Comparison of ENCODE assay signal across 6 cellular contexts in the genomic region with DNA sequence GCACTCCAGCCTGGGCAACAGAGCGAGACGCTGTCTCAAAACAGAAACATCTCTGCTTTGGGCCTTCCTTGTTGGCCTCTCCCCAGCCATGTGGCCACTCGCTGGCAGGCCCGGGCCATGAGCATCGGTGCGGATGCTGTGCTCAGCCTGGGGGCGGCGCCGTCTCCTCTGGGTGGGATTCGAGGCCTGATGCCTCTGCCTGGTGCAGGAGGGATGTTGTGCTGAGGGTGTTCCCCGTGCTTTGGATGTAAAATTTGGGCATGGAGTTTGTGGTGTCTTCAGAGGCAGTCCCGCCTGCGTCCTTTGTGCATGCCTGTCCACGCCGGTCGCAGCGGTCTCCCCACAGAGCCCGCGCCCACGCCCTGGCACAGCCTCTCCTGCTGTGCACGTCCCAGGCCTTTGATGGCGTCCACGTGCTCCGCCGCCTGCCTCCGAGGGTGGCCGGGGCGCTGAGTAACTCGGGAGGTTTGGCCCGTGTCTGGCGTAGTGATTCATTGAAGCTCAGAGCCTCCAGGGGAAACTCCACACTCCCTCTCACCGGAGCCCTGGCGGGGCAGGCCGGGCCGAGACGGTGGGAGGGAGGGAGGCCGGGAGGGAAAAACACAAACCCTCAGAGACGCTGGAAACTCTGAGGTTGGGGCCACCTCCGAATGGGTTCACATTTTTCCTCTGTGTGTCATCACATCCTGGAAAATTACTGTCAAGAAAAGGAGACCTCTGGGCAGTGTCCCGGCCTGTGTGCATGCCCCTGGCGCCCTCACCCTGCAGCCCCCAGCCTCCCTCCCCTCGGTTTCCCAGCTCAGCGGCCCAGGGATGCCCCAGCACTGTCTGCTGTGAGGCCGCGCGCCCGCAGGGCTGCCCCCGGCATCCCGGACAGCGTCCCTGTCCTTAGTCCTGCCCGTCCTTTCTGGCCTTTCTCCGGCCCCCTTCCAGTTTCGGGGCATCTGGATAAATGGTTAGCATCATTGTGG. TPM values are rescaled to one million over a fixed set of nuclear protein-coding genes. Genes with fewer than 3 reads are reported as not detected.
A peak's percentile ranks its signal among the peaks of the same experiment; 100 is the strongest.
DNase-seq lines count a peak whose midpoint lies in the region; TF ChIP-seq lines count a peak whose summit lies in the region.

No MANE protein-coding gene starts in this region.

- no peak for TF ChIP-seq CTCF in AG04449 (IDR thresholded peaks at IDR 0.05; ENCODE audit: insufficient read depth, low read length, missing control alignments)

- peak; percentile 63 for DNase-seq in AG04449 (ENCODE audit: low read depth, low spot score)
- peak; percentile 98 for DNase-seq in RPMI7951 (ENCODE audit: low read depth)
- DNase-seq in islet precursor cell: peak; percentile 99
- no peak for DNase-seq in putamen (ENCODE audit: low spot score)
- no peak for DNase-seq in NCI-H1048 (lab: John Stamatoyannopoulos, UW)
- DNase-seq in activated CD8-positive, alpha-beta memory T cell treated with anti-CD3 and anti-CD28 coated beads, Interleukin-2, amount 50 U/mL, for 4 hours: no peak

- POLR2A ChIA-PET in AG04449 (lab: Yijun Ruan, JAX): interaction anchor here (0.6 to 1.3 kb wide), 3 partner anchors 9 to 19 kb away, joined by 3 to 4 read pairs (median 3); partner anchors contain the start of gene CENPX

- CTCF ChIA-PET in AG04449 (lab: Yijun Ruan, JAX): interaction anchor here (0.8 to 4.1 kb wide), 5 partner anchors 17 to 44 kb away, joined by 3 to 43 read pairs (median 9); partner anchors contain the start of genes CENPX, LRRC45 and NOTUM

- no peak overlapping the region for H3K4me3 ChIP-seq in AG04449 (ENCODE audit: low read depth, low read length)

RNA-seq across cellular contexts. Expression of gene CENPX, which starts 19.0 kb away (rescaled TPM):
- total RNA-seq in RPMI7951 (2014; rRNA removed; shearing (Covaris generic)): 119 and 144 TPM in 2 replicates

RNA-seq across cellular contexts. Expression of gene LRRC45, which starts 19.4 kb away (rescaled TPM):
- 8.1 and 17.6 TPM in 2 replicates for total RNA-seq in RPMI7951 (2014; rRNA removed; shearing (Covaris generic))

RNA-seq across cellular contexts. Expression of gene ASPSCR1, which starts 26.3 kb away (rescaled TPM):
- total RNA-seq in RPMI7951 (2014; rRNA removed; shearing (Covaris generic)): 18.1 and 18.5 TPM in 2 replicates

RNA-seq across cellular contexts. Expression of gene RAC3, which starts 27.8 kb away (rescaled TPM):
- total RNA-seq in RPMI7951 (2014; rRNA removed; shearing (Covaris generic)): 10.7 and 13.1 TPM in 2 replicates

RNA-seq across cellular contexts. Expression of gene DCXR, which starts 33.8 kb away (rescaled TPM):
- total RNA-seq in RPMI7951 (2014; rRNA removed; shearing (Covaris generic)): 82.2 and 86.2 TPM in 2 replicates

Comparison
In these comparisons a context has a peak if more than half of its experiments do, and no peak if none do; other contexts are left out.
1. DNase-seq: peak in AG04449 (single experiment), RPMI7951 (single experiment) and islet precursor cell (single experiment); none in putamen (single experiment), NCI-H1048 (single experiment) and activated CD8-positive, alpha-beta memory T cell treated with anti-CD3 and anti-CD28 coated beads, Interleukin-2, amount 50 U/mL, for 4 hours (single experiment).